Comparison of ENCODE assay signal across 17 cellular contexts in the genomic region with DNA sequence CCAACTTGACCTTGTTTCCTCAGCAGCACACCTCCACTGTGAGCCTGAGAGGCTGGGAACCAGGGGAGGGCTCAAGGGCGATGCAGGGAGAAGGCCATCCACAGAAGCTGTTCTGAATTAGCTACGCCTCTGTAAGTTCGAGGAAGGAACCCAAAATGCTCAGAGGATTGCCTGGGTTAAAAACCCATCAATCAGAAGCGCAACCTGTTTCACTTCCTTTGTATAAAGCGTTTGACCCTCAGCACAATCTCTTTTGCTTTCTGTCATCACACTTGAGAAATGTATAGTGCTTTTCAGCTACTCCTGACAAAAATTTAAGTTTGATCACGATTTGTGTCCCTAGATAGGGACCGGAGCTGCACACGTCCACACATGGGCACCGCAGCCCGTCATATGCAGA. TPM values are rescaled to one million over a fixed set of nuclear protein-coding genes. Genes with fewer than 3 reads are reported as not detected.
A peak's percentile ranks its signal among the peaks of the same experiment; 100 is the strongest.
DNase-seq lines count a peak whose midpoint lies in the region; ATAC-seq lines count a peak whose summit lies in the region.
"Had no signal": no experiment of that assay in that cellular context is flagged by ENCODE, and none has a peak within 500 bp of the region (broad histone marks: within the 10 kb centered on the region; RNA-seq: fewer than 3 reads in every experiment).

No MANE protein-coding gene starts in this region.

- no peak overlapping the region for H4K8ac ChIP-seq in mesenchymal stem cell (ENCODE audit: low read length)

- no peak overlapping the region for H3K4me3 ChIP-seq in CD4-positive, alpha-beta memory T cell (ENCODE audit: low read length in 2 of 2)
- no peak overlapping the region for H3K4me3 ChIP-seq in mesenchymal stem cell (ENCODE audit: insufficient read depth in 1 of 2, low read depth in 1 of 2, low read length in 2 of 2)
- H3K4me3 ChIP-seq: hepatocyte, spleen had no signal

- no peaks in the 10 kb centered on the region for H3K9me3 ChIP-seq in CD4-positive, alpha-beta memory T cell (ENCODE audit: control insufficient read depth in 1 of 2, low read length in 2 of 2)
- no peaks in the 10 kb centered on the region for H3K9me3 ChIP-seq in mesenchymal stem cell (ENCODE audit: control insufficient read depth, low read length)
- H3K9me3 ChIP-seq: neutrophil, spleen had no signal

- peak; percentile 56 for ATAC-seq in GM19043 (IDR thresholded peaks at IDR 0.05; ENCODE audit: low read depth, unreplicated experiment)
- ATAC-seq in HG02678 (IDR thresholded peaks at IDR 0.05; ENCODE audit: unreplicated experiment): peak; percentile 45
- ATAC-seq: left ventricle myocardium superior had no signal

- no peak overlapping the region for H3K23ac ChIP-seq in mesenchymal stem cell (ENCODE audit: low read length in 2 of 2)

- in situ Hi-C loops in G401 (cut with HindIII; ENCODE audit: low sequenced_read_pairs): no loop called here

- H2AFZ ChIP-seq in mesenchymal stem cell (ENCODE audit: low read depth, low read length): no peak overlapping the region
- H2AFZ ChIP-seq: hepatocyte had no signal

- no peak overlapping the region for H3K4ac ChIP-seq in mesenchymal stem cell (ENCODE audit: low read depth in 1 of 2, low read length in 2 of 2)

- H3K14ac ChIP-seq in mesenchymal stem cell (ENCODE audit: low read length in 2 of 2): no peak overlapping the region

- intact Hi-C loops in CD4-positive, alpha-beta memory T cell (cut with micrococcal nuclease): no loop called here

- no peak overlapping the region for H2BK120ac ChIP-seq in mesenchymal stem cell (ENCODE audit: low read depth, low read length)

- no peaks in the 10 kb centered on the region for H3K27me3 ChIP-seq in CD4-positive, alpha-beta memory T cell (ENCODE audit: insufficient read depth, low read length)
- no peaks in the 10 kb centered on the region for H3K27me3 ChIP-seq in mesenchymal stem cell (ENCODE audit: control insufficient read depth in 1 of 2, insufficient read depth in 1 of 2, low read length in 2 of 2)
- H3K27me3 ChIP-seq: hepatocyte, neutrophil, spleen had no signal

- POLR2A ChIA-PET in CD4-positive, alpha-beta memory T cell (lab: Charles Lee; ENCODE audit: partially characterized antibody): no interaction called here

- H3K18ac ChIP-seq in mesenchymal stem cell (ENCODE audit: low read depth in 1 of 2, low read length in 2 of 2): no peak overlapping the region

- H3K4me2 ChIP-seq in mesenchymal stem cell (ENCODE audit: low read length, poor library complexity, severe bottlenecking): no peak overlapping the region
- H3K4me2 ChIP-seq: hepatocyte had no signal

- DNase-seq in CD4-positive, alpha-beta memory T cell: no peak
- DNase-seq in NOMO-1 (lab: John Stamatoyannopoulos, UW; ENCODE audit: unreplicated experiment in 2 of 2) (peak; percentile 10 to 76), NCI-H128 (lab: John Stamatoyannopoulos, UW; ENCODE audit: unreplicated experiment) (no peak), mesenchymal stem cell (no peak), G401 (ENCODE audit: low spot score) (no peak)
- no peak for DNase-seq in activated naive CD4-positive, alpha-beta T cell treated with anti-CD3 and anti-CD28 coated beads, Interleukin-2, amount 50 U/mL, for 16 hours
- DNase-seq: caudate nucleus, EL, left ventricle myocardium superior, NCI-H2227 treated with DMSO at 0.1 percent for 48 hours, spleen had no signal

- H4K91ac ChIP-seq in mesenchymal stem cell (ENCODE audit: low read length): no peak overlapping the region

- H3K9ac ChIP-seq in mesenchymal stem cell (ENCODE audit: low read length): no peak overlapping the region

- peaks cover 9% of the 10 kb centered on the region for H3K4me1 ChIP-seq in CD4-positive, alpha-beta memory T cell (ENCODE audit: insufficient read depth, low read length)
- H3K4me1 ChIP-seq in mesenchymal stem cell (ENCODE audit: control insufficient read depth, insufficient read depth, low read depth, low read length): peaks cover 3% of the 10 kb centered on the region

- 96% methylated on average over 8 of the region's 10 CpGs for WGBS in mesenchymal stem cell

- no peaks in the 10 kb centered on the region for H3K27me3 Mint-ChIP-seq in CD4-positive, alpha-beta memory T cell

- no peak overlapping the region for H2AK5ac ChIP-seq in mesenchymal stem cell (ENCODE audit: low read length, severe bottlenecking)

- H3K27ac ChIP-seq in CD4-positive, alpha-beta memory T cell (ENCODE audit: low read depth, low read length): no peak overlapping the region
- H3K27ac ChIP-seq in mesenchymal stem cell (ENCODE audit: low read length, poor library complexity, severe bottlenecking): no peak overlapping the region
- H3K27ac ChIP-seq: epithelial cell of prostate, hepatocyte had no signal

- H3K36me3 ChIP-seq in CD4-positive, alpha-beta memory T cell (ENCODE audit: insufficient read depth, low read length): peaks cover 3% of the 10 kb centered on the region
- H3K36me3 ChIP-seq in mesenchymal stem cell (ENCODE audit: control insufficient read depth in 1 of 2, insufficient read depth in 2 of 2, low read depth in 1 of 2, low read length in 2 of 2): peaks cover 7 to 19% of the 10 kb centered on the region in 2 experiments

- peaks cover 2% of the 10 kb centered on the region for H3K79me1 ChIP-seq in mesenchymal stem cell (replicated peaks; ENCODE audit: low read length, poor library complexity, severe bottlenecking)

- H2BK12ac ChIP-seq in mesenchymal stem cell (ENCODE audit: low read length in 2 of 2): no peak overlapping the region

- no peak overlapping the region for H2BK5ac ChIP-seq in mesenchymal stem cell (ENCODE audit: low read depth, low read length, poor library complexity, severe bottlenecking)

- H2BK15ac ChIP-seq in mesenchymal stem cell (ENCODE audit: low read depth, poor library complexity, severe bottlenecking): no peak overlapping the region

- H3K4me1 Mint-ChIP-seq in CD4-positive, alpha-beta memory T cell: peaks cover 10 to 23% (median 19%) of the 10 kb centered on the region in 4 donors

- peaks cover 3 to 43% of the 10 kb centered on the region in 2 donors for H3K36me3 Mint-ChIP-seq in CD4-positive, alpha-beta memory T cell

- no peaks in the 10 kb centered on the region for H3K9me3 Mint-ChIP-seq in CD4-positive, alpha-beta memory T cell

- H3K4me3 Mint-ChIP-seq in CD4-positive, alpha-beta memory T cell: no peak overlapping the region

- H3K27ac Mint-ChIP-seq in CD4-positive, alpha-beta memory T cell: peak overlapping the region in 5 of 7 donors; percentile 4 to 71 (median 49)

- CTCF ChIA-PET in CD4-positive, alpha-beta memory T cell (lab: Charles Lee; ENCODE audit: partially characterized antibody): interaction anchor here (0.6 kb wide), 1 partner anchor 565 kb away, joined by 3 read pairs; no protein-coding TSS in a partner anchor

RNA-seq across cellular contexts. Expression of a gene that starts 48.0 kb away (rescaled TPM):
- total RNA-seq in CD4-positive, alpha-beta memory T cell: not detected
- polyA plus RNA-seq in CD4-positive, alpha-beta memory T cell: not detected
- 0.26 TPM for polyA plus RNA-seq in mesenchymal stem cell (2013, experiment 1 of 2)
- 0.21 TPM for polyA plus RNA-seq in mesenchymal stem cell (2013, experiment 2 of 2)
- total RNA-seq in G401 (2014; rRNA removed; shearing (Covaris generic)): 1.5 and 2.5 TPM in 2 replicates
- total RNA-seq: left ventricle myocardium superior, RPMI7951 had no signal

Comparison
In these comparisons a context has a peak if more than half of its experiments do, and no peak if none do; other contexts are left out.
1. DNase-seq: peak in NOMO-1 (2 of 2); none in CD4-positive, alpha-beta memory T cell (0 of 5), NCI-H128 (single experiment), mesenchymal stem cell (single experiment), G401 (single experiment) and activated naive CD4-positive, alpha-beta T cell treated with anti-CD3 and anti-CD28 coated beads, Interleukin-2, amount 50 U/mL, for 16 hours (single experiment).